18 cellular contexts compared by ENCODE assay signal in genomic region chr10:79449181-79450146, GRCh38. TPM values are rescaled to one million over a fixed set of nuclear protein-coding genes. Genes with fewer than 3 reads are reported as not detected.
DNase-seq lines count a peak whose midpoint lies in the region; ATAC-seq and FAIRE-seq lines count a peak whose summit lies in the region.
"Had no signal": no experiment of that assay in that cellular context is flagged by ENCODE, and none has a peak within 500 bp of the region (broad histone marks: within the 10 kb centered on the region; RNA-seq: fewer than 3 reads in every experiment).

No MANE protein-coding gene starts in this region.

- no peak overlapping the region for H2AK5ac ChIP-seq in mesendoderm (ENCODE audit: low read length)

- H4K5ac ChIP-seq in mesendoderm (ENCODE audit: low read length) = no peak overlapping the region

- DNase-seq in NCI-H2029 (lab: John Stamatoyannopoulos, UW) = peak; percentile 18
- no peak for DNase-seq in NCI-H2029 treated with DMSO at 0.1 percent for 48 hours (lab: John Stamatoyannopoulos, UW)
- no peak for DNase-seq in SK-N-MC (ENCODE audit: low read depth, low spot score)
- peak; percentile 42 for DNase-seq in mesendoderm
- DNase-seq in NCI-H1092 (lab: John Stamatoyannopoulos, UW) = no peak
- DNase-seq in RCC 7860 (ENCODE audit: low spot score) = no peak
- DNase-seq: activated CD8-positive, alpha-beta T cell treated with anti-CD3 and anti-CD28 coated beads, Interleukin-2, amount 10 ng/mL, durations not matched to agents 7 days and 5 days; CD8-positive, alpha-beta T cell; GF-D8; mammary epithelial cell; NCI-H1048; stimulated activated CD4-positive, alpha-beta T cell treated with anti-CD3 and anti-CD28 coated beads, Interleukin-4, amount 100 ng/mL, for 4 hours; trophoblast cell had no signal

- H3K9ac ChIP-seq in SK-N-MC (ENCODE audit: insufficient read length) (no peak overlapping the region), mesendoderm (ENCODE audit: low read length) (no peak overlapping the region)

- H3K79me2 ChIP-seq in mesendoderm (ENCODE audit: control insufficient read depth, insufficient read depth, low read length) = no peaks in the 10 kb centered on the region

- H4K8ac ChIP-seq in mesendoderm (ENCODE audit: low read depth, low read length) = no peak overlapping the region

- H3K4me3 ChIP-seq in SK-N-MC (no peak overlapping the region), mesendoderm (ENCODE audit: low read length) (no peak overlapping the region), thymus (ENCODE audit: low read length) (no peak overlapping the region)

- no peak for ATAC-seq in HG03280 (IDR thresholded peaks at IDR 0.05; ENCODE audit: unreplicated experiment)
- ATAC-seq: activated CD8-positive, alpha-beta T cell treated with anti-CD3 and anti-CD28 coated beads, Interleukin-2, amount 10 ng/mL, durations not matched to agents 7 days and 5 days; CD8-positive, alpha-beta T cell; Panc1 had no signal

- FAIRE-seq in RCC 7860 (lab: Jason Lieb, UNC) = no peak
- FAIRE-seq: frontal cortex had no signal

- H2BK15ac ChIP-seq in mesendoderm (replicated peaks; ENCODE audit: low read depth) = no peak overlapping the region

- H2BK5ac ChIP-seq in mesendoderm (ENCODE audit: low read length) = no peak overlapping the region

- no peak overlapping the region for H3K4ac ChIP-seq in mesendoderm (ENCODE audit: low read depth, low read length)

- H3K4me1 ChIP-seq in mesendoderm (ENCODE audit: control insufficient read depth, low read depth, low read length) (peaks cover 9% of the 10 kb centered on the region), thymus (ENCODE audit: control insufficient read depth, insufficient read depth, low read length) (no peaks in the 10 kb centered on the region)

- H3K23ac ChIP-seq in mesendoderm (ENCODE audit: low read length) = no peak overlapping the region

- peak overlapping the region; percentile 36; the same call in 1 of the 2 replicates for H3K27ac ChIP-seq in SK-N-MC
- no peak overlapping the region for H3K27ac ChIP-seq in mesendoderm (ENCODE audit: low read depth, low read length)
- H3K27ac ChIP-seq in thymus (ENCODE audit: low read depth) = peak overlapping the region; percentile 8
- H3K27ac ChIP-seq: neutrophil had no signal

- H2BK120ac ChIP-seq in mesendoderm (ENCODE audit: low read depth, low read length) = no peak overlapping the region

- H3K9me3 ChIP-seq in SK-N-MC (ENCODE audit: low read depth, low read length) (no peaks in the 10 kb centered on the region), thymus (ENCODE audit: control insufficient read depth) (no peaks in the 10 kb centered on the region)
- H3K9me3 ChIP-seq: neutrophil had no signal

- WGBS in mesendoderm (ENCODE audit: extremely low coverage, insufficient coverage, low lambda C conversion rate) = no CpG with 5 or more reads among the region's 5 CpGs
- WGBS in thymus = 96% methylated on average over 5 of the region's 5 CpGs

- H3K36me3 ChIP-seq in SK-N-MC (ENCODE audit: insufficient read depth, low read length) = no peaks in the 10 kb centered on the region
- H3K36me3 ChIP-seq in mesendoderm (ENCODE audit: control insufficient read depth, insufficient read depth, low read length) = no peaks in the 10 kb centered on the region
- H3K36me3 ChIP-seq in thymus (ENCODE audit: control insufficient read depth, insufficient read depth) = no peaks in the 10 kb centered on the region
- H3K36me3 ChIP-seq: neutrophil had no signal

- H3K18ac ChIP-seq in mesendoderm (ENCODE audit: low read length) = no peak overlapping the region

- H3K4me2 ChIP-seq in mesendoderm (ENCODE audit: low read length) = no peak overlapping the region

- peak overlapping the region; percentile 22 for H3K56ac ChIP-seq in mesendoderm (ENCODE audit: low read length)

- H3K79me1 ChIP-seq in mesendoderm (ENCODE audit: low read length) = no peaks in the 10 kb centered on the region

- H3K27me3 ChIP-seq in mesendoderm (ENCODE audit: insufficient read depth, low read length, poor library complexity) = no peaks in the 10 kb centered on the region
- H3K27me3 ChIP-seq in thymus (ENCODE audit: control insufficient read depth, insufficient read depth) = no peaks in the 10 kb centered on the region

RNA-seq across cellular contexts. Expression of gene ZCCHC24, which starts 4.0 kb away (rescaled TPM):
- 4.7 TPM for polyA plus RNA-seq in mesendoderm (2013, experiment 1 of 2)
- polyA plus RNA-seq in mesendoderm (2013, experiment 2 of 2) = 5.0 TPM
- 5.4 TPM for polyA plus RNA-seq in thymus

Comparison
In these comparisons a context has a peak if more than half of its experiments do, and no peak if none do; other contexts are left out.
1. DNase-seq: peak in NCI-H2029 (single experiment) and mesendoderm (single experiment); none in NCI-H2029 treated with DMSO at 0.1 percent for 48 hours (single experiment), SK-N-MC (single experiment), NCI-H1092 (single experiment) and RCC 7860 (single experiment).